Comparison of ENCODE assay signal across 9 cellular contexts in genomic region chr2:120149406-120149805, GRCh38.
"Had no signal": no experiment of that assay in that cellular context is flagged by ENCODE, and none has a peak within 500 bp of the region (broad histone marks: within the 10 kb centered on the region; RNA-seq: fewer than 3 reads in every experiment).

No MANE protein-coding gene starts in this region.

- H3K4me3 ChIP-seq: GM23248, HAP-1 had no signal

- H3K36me3 ChIP-seq: HAP-1 had no signal

- H2AFZ ChIP-seq: GM23248 had no signal

- H3K27ac ChIP-seq: GM23248 had no signal

- H3K27me3 Mint-ChIP-seq: IgD-negative memory B cell had no signal

- DNase-seq: GM23248, GOT3, H7, HFFc6, KBM-7 had no signal

- H3K4me3 Mint-ChIP-seq: HFFc6, IgD-negative memory B cell had no signal

- H3K9ac ChIP-seq: GM23248 had no signal

- ATAC-seq: HCT116 had no signal

- H3K27ac Mint-ChIP-seq: HFFc6, IgD-negative memory B cell had no signal

- H3K4me1 ChIP-seq: HAP-1 had no signal

- FAIRE-seq: HTR-8/SVneo had no signal
